13 cellular contexts compared by ENCODE assay signal in the genomic region with DNA sequence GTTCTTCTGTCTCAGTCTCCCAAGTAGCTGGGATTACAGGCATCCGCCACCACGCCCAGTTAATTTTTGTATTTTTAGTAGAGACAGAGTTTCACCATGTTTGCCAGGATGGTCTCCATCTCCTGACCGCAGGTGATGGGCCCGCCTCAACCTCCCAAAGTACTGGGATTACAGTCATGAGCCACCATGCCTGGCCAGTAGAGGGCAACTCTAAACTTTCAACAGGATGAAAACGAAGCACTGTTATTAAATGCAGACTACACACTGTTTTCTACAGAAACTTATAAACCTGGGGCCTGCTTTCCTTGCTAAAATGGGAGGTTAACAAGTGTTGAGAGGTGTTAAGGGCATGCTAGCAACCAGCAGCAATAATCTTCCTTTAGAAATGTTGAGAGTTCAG. TPM values are rescaled to one million over a fixed set of nuclear protein-coding genes. Genes with fewer than 3 reads are reported as not detected.
DNase-seq lines count a peak whose midpoint lies in the region; ATAC-seq, FAIRE-seq and TF ChIP-seq lines count a peak whose summit lies in the region.
"Had no signal": no experiment of that assay in that cellular context is flagged by ENCODE, and none has a peak within 500 bp of the region (broad histone marks: within the 10 kb centered on the region; RNA-seq: fewer than 3 reads in every experiment).

No MANE protein-coding gene starts in this region.

- peak; percentile 19 for TF ChIP-seq CTCF in AG10803 (conservative IDR thresholded peaks at IDR 0.05; ENCODE audit: low read length)
- TF ChIP-seq CTCF in GM13977 (IDR thresholded peaks at IDR 0.05; ENCODE audit: extremely low read depth, insufficient read depth, missing control alignments) = peak; percentile 4
- peak; percentile 47 for TF ChIP-seq CTCF in WERI-Rb-1 (IDR thresholded peaks at IDR 0.05; ENCODE audit: low read depth, low read length)
- TF ChIP-seq CTCF in keratinocyte (optimal IDR thresholded peaks at IDR 0.05 in 1 of 3, IDR thresholded peaks at IDR 0.05 in 1 of 3, conservative IDR thresholded peaks at IDR 0.05 in 1 of 3; ENCODE audit: extremely low read depth in 1 of 3, insufficient read depth in 2 of 3, low read length in 3 of 3) = peak in 2 of 3 experiments; percentile 22 to 26

- H3K4me1 ChIP-seq in keratinocyte (ENCODE audit: control insufficient read depth, extremely low read depth, insufficient read depth, low read length) = no peaks in the 10 kb centered on the region

- dilution Hi-C loops in keratinocyte (cut with MboI; ENCODE audit: extremely low pct_ligation_motif_present, low sequenced_read_pairs) = no loop called here

- no peak overlapping the region for H3K27ac ChIP-seq in WERI-Rb-1
- no peak overlapping the region for H3K27ac ChIP-seq in keratinocyte (ENCODE audit: control insufficient read depth, insufficient read depth, low read length)

- peaks cover 79% of the 10 kb centered on the region for H3K36me3 ChIP-seq in WERI-Rb-1
- H3K36me3 ChIP-seq in keratinocyte (ENCODE audit: control insufficient read depth in 2 of 2, extremely low read depth in 1 of 2, insufficient read depth in 2 of 2, low read length in 2 of 2) = peaks cover 49 to 53% of the 10 kb centered on the region in 2 experiments
- peaks cover 41% of the 10 kb centered on the region for H3K36me3 ChIP-seq in H7 (replicated peaks; ENCODE audit: control insufficient read depth, insufficient read depth, low read length)

- intact Hi-C loops in posterior cingulate gyrus (cut with DNase I) = no loop called here

- no peak for DNase-seq in AG10803 (ENCODE audit: low read depth)
- DNase-seq in GM13977 (ENCODE audit: low spot score) = no peak
- no peak for DNase-seq in WERI-Rb-1
- no peak for DNase-seq in keratinocyte (ENCODE audit: low read depth, low spot score)
- no peak for DNase-seq in posterior cingulate gyrus
- DNase-seq in H7 = no peak
- DNase-seq: amniotic stem cell; CD4-positive, CD25-positive, alpha-beta regulatory T cell; effector memory CD8-positive, alpha-beta T cell; OCI-M1; stimulated activated CD4-positive, alpha-beta T cell treated with anti-CD3 and anti-CD28 coated beads, Interleukin-4, amount 100 ng/mL, for 4 hours had no signal

- in situ Hi-C loops in GM13977 (cut with MboI; ENCODE audit: low pct_unique_long_range_greater_than_20kb, low sequenced_read_pairs, unreplicated experiment) = no loop called here

- H3K9me3 ChIP-seq in WERI-Rb-1 (ENCODE audit: severe bottlenecking) (no peaks in the 10 kb centered on the region), keratinocyte (ENCODE audit: control insufficient read depth, low read depth, low read length) (no peaks in the 10 kb centered on the region)

- ATAC-seq in HG03175 (IDR thresholded peaks at IDR 0.05; ENCODE audit: unreplicated experiment) = no peak
- no peak for ATAC-seq in HG03108 (IDR thresholded peaks at IDR 0.05; ENCODE audit: unreplicated experiment)
- ATAC-seq: effector memory CD8-positive, alpha-beta T cell had no signal

- peaks cover 2% of the 10 kb centered on the region for H4K20me1 ChIP-seq in keratinocyte (ENCODE audit: control insufficient read depth, extremely low read depth, insufficient read depth, low read length)

- no peaks in the 10 kb centered on the region for H3K9me1 ChIP-seq in keratinocyte (ENCODE audit: control insufficient read depth, extremely low read depth, insufficient read depth, low read length)

- H3K27me3 ChIP-seq in WERI-Rb-1 (ENCODE audit: insufficient read depth, low read depth, severe bottlenecking) = no peaks in the 10 kb centered on the region
- H3K27me3 ChIP-seq in keratinocyte (ENCODE audit: control insufficient read depth, extremely low read depth, insufficient read depth, low read length) = no peaks in the 10 kb centered on the region
- no peaks in the 10 kb centered on the region for H3K27me3 ChIP-seq in H7 (ENCODE audit: control insufficient read depth, insufficient read depth, low read length)

- no peak overlapping the region for H3K9ac ChIP-seq in keratinocyte (ENCODE audit: control insufficient read depth, extremely low read depth, insufficient read depth, low read length)

- no peak for FAIRE-seq in keratinocyte (lab: Jason Lieb, UNC)

- H3K4me3 ChIP-seq in AG10803 (ENCODE audit: low read length) (no peak overlapping the region), WERI-Rb-1 (ENCODE audit: low read depth, low read length) (no peak overlapping the region), keratinocyte (ENCODE audit: control insufficient read depth in 2 of 3, extremely low read depth in 1 of 3, insufficient read depth in 2 of 3, low read depth in 1 of 3, low read length in 3 of 3) (no peak overlapping the region), H7 (ENCODE audit: insufficient read depth, low read depth, low read length) (no peak overlapping the region)

- H3K4me2 ChIP-seq in keratinocyte (ENCODE audit: control insufficient read depth, extremely low read depth, insufficient read depth, low read depth, low read length) = no peak overlapping the region

- peaks cover 24% of the 10 kb centered on the region for H3K79me2 ChIP-seq in keratinocyte (ENCODE audit: control insufficient read depth, insufficient read depth, low read length)

- H2AFZ ChIP-seq in keratinocyte (ENCODE audit: control insufficient read depth, low read length) = no peak overlapping the region

RNA-seq across cellular contexts. Expression of a gene that starts 7.6 kb away (rescaled TPM):
- 161 to 325 TPM (median 173 TPM) in 3 replicates for polyA plus RNA-seq in keratinocyte
- polyA plus RNA-seq in keratinocyte (2011; ENCODE audit: low read depth) = 36.1 TPM
- 177 and 220 TPM in 2 replicates for polyA plus RNA-seq in keratinocyte (2011; cell fraction: cytosol; rRNA removed)
- 75.3 and 80.5 TPM in 2 replicates for polyA plus RNA-seq in keratinocyte (2011; cell fraction: nucleus; rRNA removed)
- 97.9 and 190 TPM in 2 replicates for polyA plus RNA-seq in keratinocyte (2012; ENCODE audit: low replicate concordance)
- polyA minus RNA-seq in keratinocyte = 72.0 to 216 TPM (median 199 TPM) in 3 replicates
- 341 TPM for polyA minus RNA-seq in keratinocyte (2011; cell fraction: cytosol; rRNA and poly(A)+ RNA removed)
- polyA minus RNA-seq in keratinocyte (2011; cell fraction: nucleus; rRNA and poly(A)+ RNA removed) = 53.3 and 77.0 TPM in 2 replicates
- 207 and 239 TPM in 2 replicates for total RNA-seq in H7 (2014; rRNA removed; shearing (Covaris generic))

RNA-seq across cellular contexts. Expression of a gene that starts 8.3 kb away (rescaled TPM):
- polyA plus RNA-seq in keratinocyte = 29.6 to 43.7 TPM (median 38.3 TPM) in 3 replicates
- polyA plus RNA-seq in keratinocyte (2011; ENCODE audit: low read depth) = 29.1 TPM
- 27.7 and 44.7 TPM in 2 replicates for polyA plus RNA-seq in keratinocyte (2011; cell fraction: cytosol; rRNA removed)
- 22.5 and 30.1 TPM in 2 replicates for polyA plus RNA-seq in keratinocyte (2011; cell fraction: nucleus; rRNA removed)
- polyA plus RNA-seq in keratinocyte (2012; ENCODE audit: low replicate concordance) = 22.4 and 43.5 TPM in 2 replicates
- 33.0 to 59.8 TPM (median 45.4 TPM) in 3 replicates for polyA minus RNA-seq in keratinocyte
- 60.4 TPM for polyA minus RNA-seq in keratinocyte (2011; cell fraction: cytosol; rRNA and poly(A)+ RNA removed)
- 14.5 and 16.8 TPM in 2 replicates for polyA minus RNA-seq in keratinocyte (2011; cell fraction: nucleus; rRNA and poly(A)+ RNA removed)
- 76.0 and 79.6 TPM in 2 replicates for total RNA-seq in H7 (2014; rRNA removed; shearing (Covaris generic))

RNA-seq across cellular contexts. Expression of a gene that starts 9.5 kb away (rescaled TPM):
- polyA plus RNA-seq in keratinocyte = 11.3 to 19.1 TPM (median 11.7 TPM) in 3 replicates
- polyA plus RNA-seq in keratinocyte (2011; ENCODE audit: low read depth) = 15.8 TPM
- 2.3 and 2.6 TPM in 2 replicates for polyA plus RNA-seq in keratinocyte (2011; cell fraction: cytosol; rRNA removed)
- polyA plus RNA-seq in keratinocyte (2011; cell fraction: nucleus; rRNA removed) = 141 and 203 TPM in 2 replicates
- 7.2 and 23.9 TPM in 2 replicates for polyA plus RNA-seq in keratinocyte (2012; ENCODE audit: low replicate concordance)
- polyA minus RNA-seq in keratinocyte = 5.8 to 31.2 TPM (median 27.0 TPM) in 3 replicates
- 1.3 TPM for polyA minus RNA-seq in keratinocyte (2011; cell fraction: cytosol; rRNA and poly(A)+ RNA removed)
- 14.8 and 38.5 TPM in 2 replicates for polyA minus RNA-seq in keratinocyte (2011; cell fraction: nucleus; rRNA and poly(A)+ RNA removed)
- total RNA-seq in H7 (2014; rRNA removed; shearing (Covaris generic)) = 3.7 and 7.4 TPM in 2 replicates

RNA-seq across cellular contexts. Expression of a gene that starts 30.8 kb away (rescaled TPM):
- polyA plus RNA-seq in keratinocyte = 1.1 to 2.4 TPM (median 2.3 TPM) in 3 replicates
- polyA plus RNA-seq in keratinocyte (2011; ENCODE audit: low read depth) = 0.80 TPM
- 0.90 and 1.4 TPM in 2 replicates for polyA plus RNA-seq in keratinocyte (2011; cell fraction: cytosol; rRNA removed)
- polyA plus RNA-seq in keratinocyte (2011; cell fraction: nucleus; rRNA removed) = 1.1 and 1.5 TPM in 2 replicates
- 0.35 and 2.7 TPM in 2 replicates for polyA plus RNA-seq in keratinocyte (2012; ENCODE audit: low replicate concordance)
- polyA minus RNA-seq in keratinocyte = 0.66 to 1.4 TPM (median 1.1 TPM) in 3 replicates
- polyA minus RNA-seq in keratinocyte (2011; cell fraction: cytosol; rRNA and poly(A)+ RNA removed) = 2.9 TPM
- 0.63 and 0.85 TPM in 2 replicates for polyA minus RNA-seq in keratinocyte (2011; cell fraction: nucleus; rRNA and poly(A)+ RNA removed)
- total RNA-seq in H7 (2014; rRNA removed; shearing (Covaris generic)) = 5.1 and 10.7 TPM in 2 replicates

RNA-seq across cellular contexts. Expression of a gene that starts 43.3 kb away (rescaled TPM):
- polyA plus RNA-seq in keratinocyte = 31.5 to 39.0 TPM (median 37.6 TPM) in 3 replicates
- 5.2 TPM for polyA plus RNA-seq in keratinocyte (2011; ENCODE audit: low read depth)
- 36.2 and 43.2 TPM in 2 replicates for polyA plus RNA-seq in keratinocyte (2011; cell fraction: cytosol; rRNA removed)
- polyA plus RNA-seq in keratinocyte (2011; cell fraction: nucleus; rRNA removed) = 32.7 and 39.0 TPM in 2 replicates
- polyA plus RNA-seq in keratinocyte (2012; ENCODE audit: low replicate concordance) = 24.9 and 33.2 TPM in 2 replicates
- 25.9 to 58.6 TPM (median 26.6 TPM) in 3 replicates for polyA minus RNA-seq in keratinocyte
- polyA minus RNA-seq in keratinocyte (2011; cell fraction: cytosol; rRNA and poly(A)+ RNA removed) = 18.0 TPM
- polyA minus RNA-seq in keratinocyte (2011; cell fraction: nucleus; rRNA and poly(A)+ RNA removed) = 10.1 and 12.2 TPM in 2 replicates
- total RNA-seq in H7 (2014; rRNA removed; shearing (Covaris generic)) = 117 and 131 TPM in 2 replicates
